21 cellular contexts compared by ENCODE assay signal in the genomic region with DNA sequence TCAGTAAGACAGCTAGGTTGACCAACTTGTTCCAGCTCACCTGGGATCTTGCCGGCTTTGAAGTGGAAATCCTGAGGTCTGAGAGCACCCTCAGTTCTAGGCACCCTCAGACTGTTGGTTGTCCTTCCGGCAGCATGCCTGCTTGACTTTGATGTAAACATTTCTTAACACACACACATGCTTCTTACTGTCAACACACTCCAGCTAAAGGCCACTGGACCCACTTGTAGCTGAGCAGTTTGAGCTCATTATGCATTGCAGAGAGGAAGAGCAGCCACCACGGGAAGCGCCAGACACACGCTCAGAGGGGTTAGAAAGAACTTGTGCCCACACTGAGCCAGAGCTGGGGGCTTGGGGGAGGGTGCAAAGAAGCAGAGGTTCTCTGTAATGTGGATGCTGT.
"Had no signal": no experiment of that assay in that cellular context is flagged by ENCODE, and none has a peak within 500 bp of the region (broad histone marks: within the 10 kb centered on the region; RNA-seq: fewer than 3 reads in every experiment).

No MANE protein-coding gene starts in this region.

- H3K27ac Mint-ChIP-seq: activated naive CD4-positive, alpha-beta T cell treated with anti-CD3 and anti-CD28 coated beads, Interleukin-2, amount 50 U/mL, for 72 hours; T-helper 17 cell; WTC11 had no signal

- H3K4me1 Mint-ChIP-seq: T-helper 17 cell, WTC11 had no signal

- FAIRE-seq: K562, RCC 7860 had no signal

- H3K9me3 Mint-ChIP-seq: activated T-cell treated with anti-CD3 and anti-CD28 coated beads, Interleukin-2, amount 50 U/mL, for 4 hours had no signal

- H3K4me3 Mint-ChIP-seq: activated T-cell treated with anti-CD3 and anti-CD28 coated beads, Interleukin-2, amount 50 U/mL, for 4 hours; T-helper 17 cell; WTC11 had no signal

- DNase-seq: activated CD4-positive, alpha-beta T cell treated with anti-CD3 and anti-CD28 coated beads for 48 hours; activated CD4-positive, alpha-beta T cell treated with anti-CD3 and anti-CD28 coated beads, Interleukin-2, amount 50 U/mL, for 4 hours; activated CD4-positive, CD25-positive, alpha-beta regulatory T cell treated with anti-CD3 and anti-CD28 coated beads, Interleukin-2, amount 50 U/mL, for 72 hours; activated CD8-positive, alpha-beta memory T cell treated with anti-CD3 and anti-CD28 coated beads for 24 hours; activated effector memory CD4-positive, alpha-beta T cell treated with anti-CD3 and anti-CD28 coated beads, Interleukin-2, amount 50 U/mL, for 16 hours; activated naive CD4-positive, alpha-beta T cell treated with Interleukin-2 at 50 U/mL for 16 hours; activated T-cell treated with anti-CD3 and anti-CD28 coated beads, Interleukin-2, amount 50 U/mL, for 4 hours; Kasumi-1; NCI-H1105 treated with DMSO at 0.1 percent for 48 hours; NCI-H1436 treated with DMSO at 0.1 percent for 48 hours; NCI-H187 treated with DMSO at 0.1 percent for 48 hours; NCI-H2081 treated with DMSO at 0.1 percent for 48 hours; NCI-H69; PC-3; SIG-M5; T-helper 17 cell; T-helper 9 cell had no signal

- H3K36me3 Mint-ChIP-seq: activated naive CD4-positive, alpha-beta T cell treated with anti-CD3 and anti-CD28 coated beads, Interleukin-2, amount 50 U/mL, for 72 hours had no signal

- H3K4me3 ChIP-seq: K562 had no signal

- ATAC-seq: activated naive CD4-positive, alpha-beta T cell treated with anti-CD3 and anti-CD28 coated beads, Interleukin-2, amount 50 U/mL, for 72 hours; activated T-cell treated with anti-CD3 and anti-CD28 coated beads, Interleukin-2, amount 50 U/mL, for 4 hours; K562; PC-3; T-helper 17 cell; WTC11 had no signal
